17 cellular contexts compared by ENCODE assay signal in genomic region chr5:74318985-74319563, GRCh38.
DNase-seq lines count a peak whose midpoint lies in the region; ATAC-seq, FAIRE-seq and TF ChIP-seq lines count a peak whose summit lies in the region.
"Had no signal": no experiment of that assay in that cellular context is flagged by ENCODE, and none has a peak within 500 bp of the region (broad histone marks: within the 10 kb centered on the region; RNA-seq: fewer than 3 reads in every experiment).

No MANE protein-coding gene starts in this region.

- FAIRE-seq in keratinocyte (lab: Jason Lieb, UNC) = no peak
- FAIRE-seq: colon had no signal

- DNase-seq in activated CD4-positive, alpha-beta T cell treated with anti-CD3 and anti-CD28 coated beads for 48 hours = peak; percentile 58
- no peak for DNase-seq in activated CD4-positive, alpha-beta T cell treated with anti-CD3 and anti-CD28 coated beads, Interleukin-2, amount 50 U/mL, for 4 hours
- DNase-seq in GM23248 (peak; percentile 81), keratinocyte (ENCODE audit: low read depth, low spot score) (peak; percentile 36), omental fat pad (ENCODE audit: low spot score) (no peak), NCI-H2081 (lab: John Stamatoyannopoulos, UW) (no peak)
- DNase-seq in activated naive CD4-positive, alpha-beta T cell treated with anti-CD3 and anti-CD28 coated beads, Interleukin-2, amount 50 U/mL, for 16 hours = peak; percentile 12
- DNase-seq: activated CD8-positive, alpha-beta memory T cell treated with anti-CD3 and anti-CD28 coated beads, Interleukin-2, amount 50 U/mL, for 4 hours; CD8-positive, alpha-beta T cell; hippocampal formation; NCI-H1105; NCI-H345 had no signal

- H3K4me1 ChIP-seq in GM23248 (ENCODE audit: insufficient read depth) (peaks cover 44% of the 10 kb centered on the region), keratinocyte (ENCODE audit: control insufficient read depth, extremely low read depth, insufficient read depth, low read length) (peaks cover 52% of the 10 kb centered on the region)
- H3K4me1 ChIP-seq: HAP-1 had no signal

- H3K9ac ChIP-seq in GM23248 (no peak overlapping the region), keratinocyte (ENCODE audit: control insufficient read depth, extremely low read depth, insufficient read depth, low read length) (no peak overlapping the region)

- 75 to 77% methylated on average over 6 of the region's 6 CpGs for WGBS in GM23248 (ENCODE audit: low coverage in 1 of 2, low lambda C conversion rate in 2 of 2, missing lambda C conversion rate in 2 of 2), 2 experiments

- no peaks in the 10 kb centered on the region for H3K36me3 ChIP-seq in GM23248 (ENCODE audit: low read depth)
- no peaks in the 10 kb centered on the region for H3K36me3 ChIP-seq in keratinocyte (ENCODE audit: control insufficient read depth in 2 of 2, extremely low read depth in 1 of 2, insufficient read depth in 2 of 2, low read length in 2 of 2)
- H3K36me3 ChIP-seq: HAP-1 had no signal

- H3K79me2 ChIP-seq in GM23248 (ENCODE audit: insufficient read depth) = no peaks in the 10 kb centered on the region
- H3K79me2 ChIP-seq in keratinocyte (ENCODE audit: control insufficient read depth, insufficient read depth, low read length) = no peaks in the 10 kb centered on the region

- H4K20me1 ChIP-seq in GM23248 (ENCODE audit: insufficient read depth) = no peaks in the 10 kb centered on the region
- H4K20me1 ChIP-seq in keratinocyte (ENCODE audit: control insufficient read depth, extremely low read depth, insufficient read depth, low read length) = no peaks in the 10 kb centered on the region

- no peak overlapping the region for H2AFZ ChIP-seq in GM23248
- H2AFZ ChIP-seq in keratinocyte (ENCODE audit: control insufficient read depth, low read length) = no peak overlapping the region

- H3K27me3 ChIP-seq in GM23248 (replicated peaks; ENCODE audit: insufficient read depth) = no peaks in the 10 kb centered on the region
- H3K27me3 ChIP-seq in keratinocyte (ENCODE audit: control insufficient read depth, extremely low read depth, insufficient read depth, low read length) = no peaks in the 10 kb centered on the region

- H3K4me3 ChIP-seq in GM23248 = no peak overlapping the region
- no peak overlapping the region for H3K4me3 ChIP-seq in keratinocyte (ENCODE audit: control insufficient read depth in 2 of 3, extremely low read depth in 1 of 3, insufficient read depth in 2 of 3, low read depth in 1 of 3, low read length in 3 of 3)
- H3K4me3 ChIP-seq: HAP-1, skin epidermis had no signal

- H3F3A ChIP-seq in GM23248 (ENCODE audit: insufficient read depth) = peaks cover 42% of the 10 kb centered on the region

- no peaks in the 10 kb centered on the region for H3K9me1 ChIP-seq in keratinocyte (ENCODE audit: control insufficient read depth, extremely low read depth, insufficient read depth, low read length)

- dilution Hi-C loops in keratinocyte (cut with MboI; ENCODE audit: extremely low pct_ligation_motif_present, low sequenced_read_pairs) = no loop called here

- no peaks in the 10 kb centered on the region for H3K9me3 ChIP-seq in GM23248 (ENCODE audit: low read depth)
- no peaks in the 10 kb centered on the region for H3K9me3 ChIP-seq in keratinocyte (ENCODE audit: control insufficient read depth, low read depth, low read length)
- H3K9me3 ChIP-seq: HAP-1 had no signal

- 0 out of 2 replicates have a peak, but pooled peaks cover 5% of the 10 kb centered on the region for H3K9me2 ChIP-seq in GM23248 (ENCODE audit: insufficient read depth)

- H3K4me2 ChIP-seq in GM23248 (ENCODE audit: unreplicated experiment) (no peak overlapping the region), keratinocyte (ENCODE audit: control insufficient read depth, extremely low read depth, insufficient read depth, low read depth, low read length) (no peak overlapping the region)

- TF ChIP-seq CTCF in keratinocyte (optimal IDR thresholded peaks at IDR 0.05 in 1 of 3, IDR thresholded peaks at IDR 0.05 in 1 of 3, conservative IDR thresholded peaks at IDR 0.05 in 1 of 3; ENCODE audit: extremely low read depth in 1 of 3, insufficient read depth in 2 of 3, low read length in 3 of 3) (no peak), omental fat pad (IDR thresholded peaks at IDR 0.05) (no peak)

- H3K27ac ChIP-seq in GM23248 (peak overlapping the region; percentile 7; the same call in 1 of the 2 replicates), keratinocyte (ENCODE audit: control insufficient read depth, insufficient read depth, low read length) (peak overlapping the region; percentile 68)

- in situ Hi-C loops in GM23248 (cut with MboI) = no loop called here

- ATAC-seq in omental fat pad (ENCODE audit: low FRiP score) (no peak), HG03108 (IDR thresholded peaks at IDR 0.05; ENCODE audit: unreplicated experiment) (no peak)
- ATAC-seq: CD8-positive, alpha-beta T cell; SK-N-SH treated with all-trans-retinoic acid at 6 μM for 48 hours had no signal

Comparison
In these comparisons a context has a peak if more than half of its experiments do, and no peak if none do; other contexts are left out.
1. DNase-seq: peak in activated CD4-positive, alpha-beta T cell treated with anti-CD3 and anti-CD28 coated beads for 48 hours (single experiment), GM23248 (single experiment), activated naive CD4-positive, alpha-beta T cell treated with anti-CD3 and anti-CD28 coated beads, Interleukin-2, amount 50 U/mL, for 16 hours (single experiment) and keratinocyte (single experiment); none in activated CD4-positive, alpha-beta T cell treated with anti-CD3 and anti-CD28 coated beads, Interleukin-2, amount 50 U/mL, for 4 hours (0 of 2), omental fat pad (single experiment) and NCI-H2081 (0 of 2).